ENCODE assay signal across 1 cellular context in genomic region chr11:69122642-69123431, GRCh38.
TF ChIP-seq lines count a peak whose summit lies in the region.

No MANE protein-coding gene starts in this region.

TF ChIP-seq in SK-N-SH, 30 proteins besides CTCF, POLR2A, EP300 and RAD21 (continued from another document):
- TF ChIP-seq, protein P1, sequence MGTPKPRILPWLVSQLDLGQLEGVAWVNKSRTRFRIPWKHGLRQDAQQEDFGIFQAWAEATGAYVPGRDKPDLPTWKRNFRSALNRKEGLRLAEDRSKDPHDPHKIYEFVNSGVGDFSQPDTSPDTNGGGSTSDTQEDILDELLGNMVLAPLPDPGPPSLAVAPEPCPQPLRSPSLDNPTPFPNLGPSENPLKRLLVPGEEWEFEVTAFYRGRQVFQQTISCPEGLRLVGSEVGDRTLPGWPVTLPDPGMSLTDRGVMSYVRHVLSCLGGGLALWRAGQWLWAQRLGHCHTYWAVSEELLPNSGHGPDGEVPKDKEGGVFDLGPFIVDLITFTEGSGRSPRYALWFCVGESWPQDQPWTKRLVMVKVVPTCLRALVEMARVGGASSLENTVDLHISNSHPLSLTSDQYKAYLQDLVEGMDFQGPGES (IDR thresholded peaks at IDR 0.05; ENCODE audit: low read depth, low read length): no peak
- TF ChIP-seq NFIC (IDR thresholded peaks at IDR 0.05; ENCODE audit: borderline replicate concordance) (no peak), TAF1 (IDR thresholded peaks at IDR 0.05; ENCODE audit: borderline replicate concordance, low read depth, low read length) (no peak)
